Comparison of ENCODE assay signal across 8 cellular contexts in the genomic region with DNA sequence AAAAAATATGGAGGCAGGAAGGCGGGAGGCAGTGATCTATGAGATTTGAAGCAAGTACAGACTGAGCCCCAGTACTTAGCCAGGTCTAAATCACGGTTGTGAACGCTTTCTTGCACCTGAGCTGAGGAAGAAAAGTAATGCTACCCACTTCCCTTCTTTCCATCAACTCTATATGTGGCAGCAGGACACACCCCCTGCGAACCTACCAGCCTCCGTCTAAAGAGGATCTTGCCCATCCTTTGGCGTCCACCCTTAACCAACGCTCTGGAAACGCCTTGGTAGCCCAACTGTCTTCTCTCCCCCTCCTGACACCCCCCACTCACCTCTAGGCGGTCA. TPM values are rescaled to one million over a fixed set of nuclear protein-coding genes. Genes with fewer than 3 reads are reported as not detected.
DNase-seq lines count a peak whose midpoint lies in the region; ATAC-seq and TF ChIP-seq lines count a peak whose summit lies in the region.

No MANE protein-coding gene starts in this region.

- peak overlapping the region; percentile 95 for H3K9ac ChIP-seq in smooth muscle cell (ENCODE audit: low read depth)

- no peak for DNase-seq in BE2C
- DNase-seq in left ventricle myocardium inferior, result no peak
- no peak for DNase-seq in smooth muscle cell (lab: John Stamatoyannopoulos, UW; ENCODE audit: unreplicated experiment)
- DNase-seq in putamen (ENCODE audit: low spot score), result no peak
- no peak for DNase-seq in middle frontal gyrus (ENCODE audit: extremely low spot score, low spot score)

- under 1% methylated on average over 9 of the region's 9 CpGs for WGBS in smooth muscle cell (ENCODE audit: low lambda C conversion rate)

- intact Hi-C loops in left ventricle myocardium inferior (cut with micrococcal nuclease), result no loop called here

- no peak for TF ChIP-seq CTCF in BE2C (IDR thresholded peaks at IDR 0.05; ENCODE audit: low read depth, low read length)
- TF ChIP-seq CTCF in VCaP (conservative IDR thresholded peaks at IDR 0.05), result no peak
- no peak for TF ChIP-seq CTCF in left ventricle myocardium inferior (IDR thresholded peaks at IDR 0.05; ENCODE audit: borderline replicate concordance)
- no peak for TF ChIP-seq CTCF in smooth muscle cell (IDR thresholded peaks at IDR 0.05; ENCODE audit: borderline replicate concordance, insufficient read depth, poor library complexity, severe bottlenecking)

- H3K79me2 ChIP-seq in smooth muscle cell (ENCODE audit: low read depth), result peaks cover 55% of the 10 kb centered on the region

- H3K36me3 ChIP-seq in BE2C (no peaks in the 10 kb centered on the region; the same call in 1 of the 2 replicates), left ventricle myocardium inferior (no peaks in the 10 kb centered on the region), smooth muscle cell (ENCODE audit: low read depth) (no peaks in the 10 kb centered on the region)

- H4K20me1 ChIP-seq in smooth muscle cell (ENCODE audit: low read depth), result peaks cover 54% of the 10 kb centered on the region

- H3K4me1 ChIP-seq in BE2C (peaks cover 21% of the 10 kb centered on the region), left ventricle myocardium inferior (peaks cover 51% of the 10 kb centered on the region), smooth muscle cell (ENCODE audit: low read depth) (peaks cover 48% of the 10 kb centered on the region)

- H3F3A ChIP-seq in smooth muscle cell (ENCODE audit: low read depth), result peaks cover 7% of the 10 kb centered on the region

- ATAC-seq in GM19372 (IDR thresholded peaks at IDR 0.05; ENCODE audit: low read depth, unreplicated experiment) (peak; percentile 0), HG03520 (IDR thresholded peaks at IDR 0.05; ENCODE audit: unreplicated experiment) (peak; percentile 0)

- peak overlapping the region; percentile 88 for H3K4me2 ChIP-seq in smooth muscle cell

- H3K9me3 ChIP-seq in BE2C (no peaks in the 10 kb centered on the region), left ventricle myocardium inferior (replicated peaks) (no peaks in the 10 kb centered on the region), smooth muscle cell (replicated peaks; ENCODE audit: low read depth) (no peaks in the 10 kb centered on the region)

- H2AFZ ChIP-seq in smooth muscle cell (ENCODE audit: low read depth), result no peak overlapping the region

- H3K27ac ChIP-seq in VCaP (peak overlapping the region; percentile 91), left ventricle myocardium inferior (replicated peaks) (peak overlapping the region; percentile 93), smooth muscle cell (ENCODE audit: low read depth) (peak overlapping the region; percentile 90)

- H3K27me3 ChIP-seq in BE2C, result no peaks in the 10 kb centered on the region
- no peaks in the 10 kb centered on the region for H3K27me3 ChIP-seq in left ventricle myocardium inferior (ENCODE audit: low read depth)
- H3K27me3 ChIP-seq in smooth muscle cell (ENCODE audit: low read depth), result no peaks in the 10 kb centered on the region

- H3K4me3 ChIP-seq in BE2C (ENCODE audit: low read depth, low read length), result peak overlapping the region; percentile 96
- H3K4me3 ChIP-seq in left ventricle myocardium inferior, result peak overlapping the region; percentile 94
- H3K4me3 ChIP-seq in smooth muscle cell, result peak overlapping the region; percentile 89

RNA-seq across cellular contexts. Expression of a gene that starts 0.5 kb away (rescaled TPM):
- 31.8 TPM for polyA plus RNA-seq in BE2C (2012; ENCODE audit: insufficient read depth, insufficient read length, low read depth)
- total RNA-seq in left ventricle myocardium inferior, result 23.7 TPM
- 94.0 and 147 TPM in 2 replicates for total RNA-seq in smooth muscle cell
- 40.0 and 51.8 TPM in 2 replicates for polyA plus RNA-seq in smooth muscle cell
